In the genomic region with DNA sequence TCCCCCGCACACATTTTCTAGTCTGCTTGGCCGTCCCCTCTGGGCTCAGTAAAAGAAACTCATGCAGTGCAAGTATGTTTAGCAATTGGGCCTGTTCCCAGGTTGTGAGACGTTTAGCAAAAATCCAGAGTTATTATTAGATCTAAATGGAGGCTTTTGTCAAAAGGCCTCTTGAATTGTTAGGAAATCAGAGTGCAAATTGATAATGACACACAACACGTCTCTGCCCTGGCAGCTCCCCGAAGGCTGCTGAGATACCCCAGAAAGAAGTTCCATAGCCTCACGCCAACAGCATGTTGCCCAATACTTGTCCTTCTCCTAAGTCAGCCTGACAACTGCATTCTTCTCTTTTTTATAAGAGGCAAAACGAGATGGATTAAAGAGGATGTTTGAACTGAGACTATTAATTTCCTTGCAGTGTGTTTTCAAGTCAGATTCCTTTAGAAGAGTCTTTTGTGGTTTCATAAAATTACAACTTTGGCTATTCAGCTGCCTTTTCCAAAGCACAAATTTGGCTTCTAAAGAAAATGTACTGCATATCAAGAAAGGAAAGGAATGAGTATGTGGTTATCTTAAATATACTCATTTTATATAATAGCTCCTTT, we compare ENCODE assay signal across 12 cellular contexts.
DNase-seq lines count a peak whose midpoint lies in the region; ATAC-seq and TF ChIP-seq lines count a peak whose summit lies in the region.
"Had no signal": no experiment of that assay in that cellular context is flagged by ENCODE, and none has a peak within 500 bp of the region (broad histone marks: within the 10 kb centered on the region; RNA-seq: fewer than 3 reads in every experiment).

No MANE protein-coding gene starts in this region.

- H3K9me3 ChIP-seq in ovary: no peaks in the 10 kb centered on the region

- peak overlapping the region in 1 of 2 donors; percentile 13 for H3K27ac ChIP-seq in ovary

- no peak for TF ChIP-seq CTCF in AG04449 (IDR thresholded peaks at IDR 0.05; ENCODE audit: insufficient read depth, low read length, missing control alignments)
- no peak for TF ChIP-seq CTCF in foreskin fibroblast (IDR thresholded peaks at IDR 0.05; ENCODE audit: low read depth, low read length)
- no peak for TF ChIP-seq CTCF in ovary (IDR thresholded peaks at IDR 0.05)
- no peak for TF ChIP-seq CTCF in WTC11 (IDR thresholded peaks at IDR 0.05)

- CTCF ChIA-PET in AG04449 (lab: Yijun Ruan, JAX) (interaction anchor here (1.4 kb wide), 1 partner anchor 11 kb away, joined by 6 read pairs; no protein-coding TSS in a partner anchor), WTC11 (lab: Charles Lee) (no interaction called here)

- H3K27me3 Mint-ChIP-seq in WTC11 (ENCODE audit: low read depth): no peaks in the 10 kb centered on the region

- no peak for TF ChIP-seq EP300 in ovary (IDR thresholded peaks at IDR 0.05)

- peaks cover 2% of the 10 kb centered on the region for H3K4me1 ChIP-seq in ovary (ENCODE audit: insufficient read depth)

- intact Hi-C loops in ovary (cut with DNase I): no loop called here

- H3K4me1 Mint-ChIP-seq in WTC11: no peaks in the 10 kb centered on the region
- H3K4me1 Mint-ChIP-seq: B cell had no signal

- H3K9me3 Mint-ChIP-seq in WTC11: peaks cover 8% of the 10 kb centered on the region; the same call in 1 of the 2 replicates
- H3K9me3 Mint-ChIP-seq: activated CD4-positive, alpha-beta memory T cell treated with anti-CD3 and anti-CD28 coated beads for 36 hours had no signal

- WGBS in ovary, 3 donors: 8 to 11% (median 11%) methylated on average over 7 of the region's 7 CpGs

- no peak overlapping the region for H3K27ac Mint-ChIP-seq in WTC11
- H3K27ac Mint-ChIP-seq: activated CD4-positive, alpha-beta memory T cell treated with anti-CD3 and anti-CD28 coated beads for 36 hours; B cell had no signal

- H3K4me3 ChIP-seq in AG04449 (ENCODE audit: low read depth, low read length): no peak overlapping the region
- no peak overlapping the region for H3K4me3 ChIP-seq in foreskin fibroblast (ENCODE audit: low read depth in 1 of 2, low read length in 2 of 2)
- no peak overlapping the region for H3K4me3 ChIP-seq in ovary

- POLR2A ChIA-PET in AG04449 (lab: Yijun Ruan, JAX) (interaction anchor here (0.8 to 0.9 kb wide), 2 partner anchors 11 to 13 kb away, joined by 3 read pairs; no protein-coding TSS in a partner anchor), WTC11 (lab: Charles Lee) (no interaction called here)

- ATAC-seq in SK-N-SH treated with all-trans-retinoic acid at 6 μM for 48 hours: peak; percentile 93
- ATAC-seq in WTC11: no peak
- ATAC-seq in GM19324 (IDR thresholded peaks at IDR 0.05; ENCODE audit: low FRiP score, unreplicated experiment): no peak

- H3K27me3 ChIP-seq in ovary: no peaks in the 10 kb centered on the region

- TF ChIP-seq POLR2A in ovary (IDR thresholded peaks at IDR 0.05): no peak

- DNase-seq in AG04449 (ENCODE audit: low read depth, low spot score) (peak; percentile 88), foreskin fibroblast (peak; percentile 78 to 80), ovary (peak; percentile 40 to 83 (median 69)), WTC11 (ENCODE audit: low spot score) (no peak)
- DNase-seq in central memory CD4-positive, alpha-beta T cell: no peak
- DNase-seq in effector CD8-positive, alpha-beta T cell (lab: John Stamatoyannopoulos, UW): no peak
- DNase-seq: activated CD4-positive, alpha-beta memory T cell treated with anti-CD3 and anti-CD28 coated beads for 36 hours; caudate nucleus; NCI-H1436 had no signal

- no peaks in the 10 kb centered on the region for H3K36me3 Mint-ChIP-seq in WTC11
- H3K36me3 Mint-ChIP-seq: activated CD4-positive, alpha-beta memory T cell treated with anti-CD3 and anti-CD28 coated beads for 36 hours had no signal

- no peak overlapping the region for H3K4me3 Mint-ChIP-seq in WTC11
- H3K4me3 Mint-ChIP-seq: activated CD4-positive, alpha-beta memory T cell treated with anti-CD3 and anti-CD28 coated beads for 36 hours; B cell had no signal

- H3K36me3 ChIP-seq in ovary: no peaks in the 10 kb centered on the region

TF ChIP-seq in SK-N-SH treated with all-trans-retinoic acid at 6 μM for 48 hours, 23 proteins besides CTCF, POLR2A, EP300 and RAD21 (continues in another document):
- TF ChIP-seq GLIS3 (CRISPR knock-in tag; IDR thresholded peaks at IDR 0.05) (no peak), ZC3H10 (CRISPR knock-in tag; IDR thresholded peaks at IDR 0.05) (no peak), ZNF8 (CRISPR knock-in tag; IDR thresholded peaks at IDR 0.05) (no peak; the same call in 1 of the 2 replicates), ZFP3 (CRISPR knock-in tag; IDR thresholded peaks at IDR 0.05) (no peak), OSR1 (CRISPR knock-in tag; IDR thresholded peaks at IDR 0.05) (no peak), TOX (CRISPR knock-in tag; IDR thresholded peaks at IDR 0.05; ENCODE audit: borderline replicate concordance) (peak; percentile 69; the same call in 1 of the 2 replicates), PPARA (CRISPR knock-in tag; IDR thresholded peaks at IDR 0.05; ENCODE audit: borderline replicate concordance) (no peak), ZFP30 (CRISPR knock-in tag; IDR thresholded peaks at IDR 0.05) (no peak)
- TF ChIP-seq, protein P1, sequence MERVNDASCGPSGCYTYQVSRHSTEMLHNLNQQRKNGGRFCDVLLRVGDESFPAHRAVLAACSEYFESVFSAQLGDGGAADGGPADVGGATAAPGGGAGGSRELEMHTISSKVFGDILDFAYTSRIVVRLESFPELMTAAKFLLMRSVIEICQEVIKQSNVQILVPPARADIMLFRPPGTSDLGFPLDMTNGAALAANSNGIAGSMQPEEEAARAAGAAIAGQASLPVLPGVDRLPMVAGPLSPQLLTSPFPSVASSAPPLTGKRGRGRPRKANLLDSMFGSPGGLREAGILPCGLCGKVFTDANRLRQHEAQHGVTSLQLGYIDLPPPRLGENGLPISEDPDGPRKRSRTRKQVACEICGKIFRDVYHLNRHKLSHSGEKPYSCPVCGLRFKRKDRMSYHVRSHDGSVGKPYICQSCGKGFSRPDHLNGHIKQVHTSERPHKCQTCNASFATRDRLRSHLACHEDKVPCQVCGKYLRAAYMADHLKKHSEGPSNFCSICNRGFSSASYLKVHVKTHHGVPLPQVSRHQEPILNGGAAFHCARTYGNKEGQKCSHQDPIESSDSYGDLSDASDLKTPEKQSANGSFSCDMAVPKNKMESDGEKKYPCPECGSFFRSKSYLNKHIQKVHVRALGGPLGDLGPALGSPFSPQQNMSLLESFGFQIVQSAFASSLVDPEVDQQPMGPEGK (CRISPR knock-in tag; IDR thresholded peaks at IDR 0.05; ENCODE audit: borderline replicate concordance): peak; percentile 69; the same call in 1 of the 2 replicates

TF ChIP-seq in WTC11, 78 proteins besides CTCF, POLR2A, EP300 and RAD21:
- TF ChIP-seq ZNF671 (CRISPR knock-in tag; IDR thresholded peaks at IDR 0.05) (no peak), NR1H2 (CRISPR knock-in tag; IDR thresholded peaks at IDR 0.05) (no peak)
- TF ChIP-seq, protein P2, sequence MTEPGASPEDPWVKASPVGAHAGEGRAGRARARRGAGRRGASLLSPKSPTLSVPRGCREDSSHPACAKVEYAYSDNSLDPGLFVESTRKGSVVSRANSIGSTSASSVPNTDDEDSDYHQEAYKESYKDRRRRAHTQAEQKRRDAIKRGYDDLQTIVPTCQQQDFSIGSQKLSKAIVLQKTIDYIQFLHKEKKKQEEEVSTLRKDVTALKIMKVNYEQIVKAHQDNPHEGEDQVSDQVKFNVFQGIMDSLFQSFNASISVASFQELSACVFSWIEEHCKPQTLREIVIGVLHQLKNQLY (CRISPR knock-in tag; IDR thresholded peaks at IDR 0.05): no peak
- TF ChIP-seq, protein P3, sequence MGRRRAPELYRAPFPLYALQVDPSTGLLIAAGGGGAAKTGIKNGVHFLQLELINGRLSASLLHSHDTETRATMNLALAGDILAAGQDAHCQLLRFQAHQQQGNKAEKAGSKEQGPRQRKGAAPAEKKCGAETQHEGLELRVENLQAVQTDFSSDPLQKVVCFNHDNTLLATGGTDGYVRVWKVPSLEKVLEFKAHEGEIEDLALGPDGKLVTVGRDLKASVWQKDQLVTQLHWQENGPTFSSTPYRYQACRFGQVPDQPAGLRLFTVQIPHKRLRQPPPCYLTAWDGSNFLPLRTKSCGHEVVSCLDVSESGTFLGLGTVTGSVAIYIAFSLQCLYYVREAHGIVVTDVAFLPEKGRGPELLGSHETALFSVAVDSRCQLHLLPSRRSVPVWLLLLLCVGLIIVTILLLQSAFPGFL (CRISPR knock-in tag; IDR thresholded peaks at IDR 0.05; ENCODE audit: borderline replicate concordance): no peak
- TF ChIP-seq, protein P4, sequence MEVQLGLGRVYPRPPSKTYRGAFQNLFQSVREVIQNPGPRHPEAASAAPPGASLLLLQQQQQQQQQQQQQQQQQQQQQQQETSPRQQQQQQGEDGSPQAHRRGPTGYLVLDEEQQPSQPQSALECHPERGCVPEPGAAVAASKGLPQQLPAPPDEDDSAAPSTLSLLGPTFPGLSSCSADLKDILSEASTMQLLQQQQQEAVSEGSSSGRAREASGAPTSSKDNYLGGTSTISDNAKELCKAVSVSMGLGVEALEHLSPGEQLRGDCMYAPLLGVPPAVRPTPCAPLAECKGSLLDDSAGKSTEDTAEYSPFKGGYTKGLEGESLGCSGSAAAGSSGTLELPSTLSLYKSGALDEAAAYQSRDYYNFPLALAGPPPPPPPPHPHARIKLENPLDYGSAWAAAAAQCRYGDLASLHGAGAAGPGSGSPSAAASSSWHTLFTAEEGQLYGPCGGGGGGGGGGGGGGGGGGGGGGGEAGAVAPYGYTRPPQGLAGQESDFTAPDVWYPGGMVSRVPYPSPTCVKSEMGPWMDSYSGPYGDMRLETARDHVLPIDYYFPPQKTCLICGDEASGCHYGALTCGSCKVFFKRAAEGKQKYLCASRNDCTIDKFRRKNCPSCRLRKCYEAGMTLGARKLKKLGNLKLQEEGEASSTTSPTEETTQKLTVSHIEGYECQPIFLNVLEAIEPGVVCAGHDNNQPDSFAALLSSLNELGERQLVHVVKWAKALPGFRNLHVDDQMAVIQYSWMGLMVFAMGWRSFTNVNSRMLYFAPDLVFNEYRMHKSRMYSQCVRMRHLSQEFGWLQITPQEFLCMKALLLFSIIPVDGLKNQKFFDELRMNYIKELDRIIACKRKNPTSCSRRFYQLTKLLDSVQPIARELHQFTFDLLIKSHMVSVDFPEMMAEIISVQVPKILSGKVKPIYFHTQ (CRISPR knock-in tag; IDR thresholded peaks at IDR 0.05): no peak

Comparison
In these comparisons a context has a peak if more than half of its experiments do, and no peak if none do; other contexts are left out.
1. DNase-seq: peak in AG04449 (single experiment), foreskin fibroblast (2 of 2) and ovary (5 of 5); none in WTC11 (single experiment), central memory CD4-positive, alpha-beta T cell (single experiment) and effector CD8-positive, alpha-beta T cell (single experiment).